In the genomic region with DNA sequence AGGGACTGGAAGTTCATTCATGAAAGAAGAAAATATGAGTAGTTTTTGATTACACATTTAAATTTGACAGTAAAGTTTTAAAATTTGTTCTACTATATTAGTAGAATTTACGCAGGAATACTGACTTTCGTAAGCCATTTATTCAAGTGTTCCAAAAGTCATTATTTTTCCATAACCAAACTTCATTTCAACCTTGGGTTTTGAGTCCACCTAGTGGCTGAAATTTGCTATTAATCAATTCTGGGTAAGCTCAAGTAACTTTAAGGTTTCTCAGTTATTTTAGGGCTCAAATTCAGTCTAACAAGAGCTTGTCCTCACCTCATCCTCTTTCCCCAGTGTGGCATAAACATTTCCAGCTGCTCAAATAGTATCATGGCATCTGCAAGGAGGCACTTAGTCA, we compare ENCODE assay signal across 8 cellular contexts.
A peak's percentile ranks its signal among the peaks of the same experiment; 100 is the strongest.
DNase-seq lines count a peak whose midpoint lies in the region; ATAC-seq, FAIRE-seq and TF ChIP-seq lines count a peak whose summit lies in the region.

No MANE protein-coding gene starts in this region.

- peak; percentile 97 for FAIRE-seq in A549 (lab: Jason Lieb, UNC)

- peak; percentile 56 to 62 for TF ChIP-seq RAD21 in A549 (conservative IDR thresholded peaks at IDR 0.05 in 1 of 2, IDR thresholded peaks at IDR 0.05 in 1 of 2)

- H3K4me2 ChIP-seq in A549: no peak overlapping the region

- in situ Hi-C loops in GM13977 (cut with MboI; ENCODE audit: low pct_unique_long_range_greater_than_20kb, low sequenced_read_pairs, unreplicated experiment): loop anchor here (25.0 kb wide), 1 partner anchor 190 kb away; no protein-coding TSS in a partner anchor

- no peaks in the 10 kb centered on the region for H3K4me1 Mint-ChIP-seq in activated CD4-positive, alpha-beta T cell treated with anti-CD3 and anti-CD28 coated beads, Interleukin-2, amount 10 ng/mL, durations not matched to agents 7 days and 5 days

- 2% methylated on average over 2 of the region's 2 CpGs for WGBS in A549 (ENCODE audit: missing lambda C conversion rate)

- TF ChIP-seq CTCF in A549 (IDR thresholded peaks at IDR 0.05) (peak; percentile 50), GM13977 (IDR thresholded peaks at IDR 0.05; ENCODE audit: extremely low read depth, insufficient read depth, missing control alignments) (peak; percentile 47)

- H3K4me3 ChIP-seq in A549: no peak overlapping the region

- H3K9me3 ChIP-seq in A549: no peaks in the 10 kb centered on the region

- no peaks in the 10 kb centered on the region for H3K4me1 ChIP-seq in A549

- H3K4me3 Mint-ChIP-seq in activated CD4-positive, alpha-beta T cell treated with anti-CD3 and anti-CD28 coated beads, Interleukin-2, amount 10 ng/mL, durations not matched to agents 7 days and 5 days: no peak overlapping the region

- no peaks in the 10 kb centered on the region for H3K9me3 Mint-ChIP-seq in activated CD4-positive, alpha-beta T cell treated with anti-CD3 and anti-CD28 coated beads, Interleukin-2, amount 10 ng/mL, durations not matched to agents 7 days and 5 days

- CTCF ChIA-PET in A549 (lab: Yijun Ruan, JAX): interaction anchor here (1.0 to 1.9 kb wide), 7 partner anchors 9 to 257 kb away, joined by 3 to 11 read pairs (median 5); partner anchors contain the start of genes HMGN5 and SH3BGRL
- CTCF ChIA-PET in activated CD4-positive, alpha-beta T cell treated with anti-CD3 and anti-CD28 coated beads, Interleukin-2, amount 10 ng/mL, durations not matched to agents 7 days and 5 days (lab: Charles Lee): interaction anchor here (0.9 to 1.2 kb wide), 2 partner anchors 14 to 17 kb away, joined by 3 to 4 read pairs; no protein-coding TSS in a partner anchor

- H3K27ac Mint-ChIP-seq in activated CD4-positive, alpha-beta T cell treated with anti-CD3 and anti-CD28 coated beads, Interleukin-2, amount 10 ng/mL, durations not matched to agents 7 days and 5 days: no peak overlapping the region

- TF ChIP-seq EP300 in A549 (IDR thresholded peaks at IDR 0.05): no peak

- DNase-seq in A549 (ENCODE audit: low read depth in 1 of 2, low spot score in 1 of 2) (peak; percentile 1 to 26), GM13977 (ENCODE audit: low spot score) (peak; percentile 10), hepatic stellate cell (ENCODE audit: low spot score) (peak; percentile 2), activated gamma-delta T cell treated with Interleukin-2 at 50 U/mL for 16 hours (no peak), T1000 (lab: John Stamatoyannopoulos, UW) (no peak)
- no peak for DNase-seq in activated CD4-positive, alpha-beta T cell treated with anti-CD3 and anti-CD28 coated beads for 1 hour
- no peak for DNase-seq in activated CD4-positive, alpha-beta T cell treated with anti-CD3 and anti-CD28 coated beads, Interleukin-2, amount 10 ng/mL, durations not matched to agents 7 days and 5 days

- no peak for TF ChIP-seq POLR2A in A549 (IDR thresholded peaks at IDR 0.05; ENCODE audit: low read length)

- H3K27ac ChIP-seq in A549: no peak overlapping the region

- H3K27me3 Mint-ChIP-seq in activated CD4-positive, alpha-beta T cell treated with anti-CD3 and anti-CD28 coated beads, Interleukin-2, amount 10 ng/mL, durations not matched to agents 7 days and 5 days: peaks cover 4% of the 10 kb centered on the region

- POLR2A ChIA-PET in A549 (lab: Yijun Ruan, JAX): interaction anchor here (1.1 kb wide), 1 partner anchor 176 kb away, joined by 3 read pairs; the partner anchor contains the start of genes HMGN5 and SH3BGRL
- POLR2A ChIA-PET in activated CD4-positive, alpha-beta T cell treated with anti-CD3 and anti-CD28 coated beads, Interleukin-2, amount 10 ng/mL, durations not matched to agents 7 days and 5 days (lab: Charles Lee): no interaction called here

- H3K36me3 Mint-ChIP-seq in activated CD4-positive, alpha-beta T cell treated with anti-CD3 and anti-CD28 coated beads, Interleukin-2, amount 10 ng/mL, durations not matched to agents 7 days and 5 days (ENCODE audit: low read depth): no peaks in the 10 kb centered on the region

- peak in 1 of 2 experiments; percentile 47; a peak in 2 of 6 replicates for ATAC-seq in A549
- peak; percentile 57 for ATAC-seq in SK-N-SH treated with all-trans-retinoic acid at 6 μM for 48 hours

TF ChIP-seq in A549, 52 proteins besides CTCF, POLR2A, EP300 and RAD21:
- TF ChIP-seq SMC3 (IDR thresholded peaks at IDR 0.05): peak; percentile 65
- TF ChIP-seq, protein P1, sequence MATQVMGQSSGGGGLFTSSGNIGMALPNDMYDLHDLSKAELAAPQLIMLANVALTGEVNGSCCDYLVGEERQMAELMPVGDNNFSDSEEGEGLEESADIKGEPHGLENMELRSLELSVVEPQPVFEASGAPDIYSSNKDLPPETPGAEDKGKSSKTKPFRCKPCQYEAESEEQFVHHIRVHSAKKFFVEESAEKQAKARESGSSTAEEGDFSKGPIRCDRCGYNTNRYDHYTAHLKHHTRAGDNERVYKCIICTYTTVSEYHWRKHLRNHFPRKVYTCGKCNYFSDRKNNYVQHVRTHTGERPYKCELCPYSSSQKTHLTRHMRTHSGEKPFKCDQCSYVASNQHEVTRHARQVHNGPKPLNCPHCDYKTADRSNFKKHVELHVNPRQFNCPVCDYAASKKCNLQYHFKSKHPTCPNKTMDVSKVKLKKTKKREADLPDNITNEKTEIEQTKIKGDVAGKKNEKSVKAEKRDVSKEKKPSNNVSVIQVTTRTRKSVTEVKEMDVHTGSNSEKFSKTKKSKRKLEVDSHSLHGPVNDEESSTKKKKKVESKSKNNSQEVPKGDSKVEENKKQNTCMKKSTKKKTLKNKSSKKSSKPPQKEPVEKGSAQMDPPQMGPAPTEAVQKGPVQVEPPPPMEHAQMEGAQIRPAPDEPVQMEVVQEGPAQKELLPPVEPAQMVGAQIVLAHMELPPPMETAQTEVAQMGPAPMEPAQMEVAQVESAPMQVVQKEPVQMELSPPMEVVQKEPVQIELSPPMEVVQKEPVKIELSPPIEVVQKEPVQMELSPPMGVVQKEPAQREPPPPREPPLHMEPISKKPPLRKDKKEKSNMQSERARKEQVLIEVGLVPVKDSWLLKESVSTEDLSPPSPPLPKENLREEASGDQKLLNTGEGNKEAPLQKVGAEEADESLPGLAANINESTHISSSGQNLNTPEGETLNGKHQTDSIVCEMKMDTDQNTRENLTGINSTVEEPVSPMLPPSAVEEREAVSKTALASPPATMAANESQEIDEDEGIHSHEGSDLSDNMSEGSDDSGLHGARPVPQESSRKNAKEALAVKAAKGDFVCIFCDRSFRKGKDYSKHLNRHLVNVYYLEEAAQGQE (IDR thresholded peaks at IDR 0.05): no peak

TF ChIP-seq in SK-N-SH treated with all-trans-retinoic acid at 6 μM for 48 hours, 23 proteins besides CTCF, POLR2A, EP300 and RAD21 (continues in another document):
- no peak for TF ChIP-seq ZFP3 (CRISPR knock-in tag; IDR thresholded peaks at IDR 0.05)
- no peak for TF ChIP-seq BACH2 (CRISPR knock-in tag; IDR thresholded peaks at IDR 0.05; ENCODE audit: borderline replicate concordance)
- TF ChIP-seq, protein P2, sequence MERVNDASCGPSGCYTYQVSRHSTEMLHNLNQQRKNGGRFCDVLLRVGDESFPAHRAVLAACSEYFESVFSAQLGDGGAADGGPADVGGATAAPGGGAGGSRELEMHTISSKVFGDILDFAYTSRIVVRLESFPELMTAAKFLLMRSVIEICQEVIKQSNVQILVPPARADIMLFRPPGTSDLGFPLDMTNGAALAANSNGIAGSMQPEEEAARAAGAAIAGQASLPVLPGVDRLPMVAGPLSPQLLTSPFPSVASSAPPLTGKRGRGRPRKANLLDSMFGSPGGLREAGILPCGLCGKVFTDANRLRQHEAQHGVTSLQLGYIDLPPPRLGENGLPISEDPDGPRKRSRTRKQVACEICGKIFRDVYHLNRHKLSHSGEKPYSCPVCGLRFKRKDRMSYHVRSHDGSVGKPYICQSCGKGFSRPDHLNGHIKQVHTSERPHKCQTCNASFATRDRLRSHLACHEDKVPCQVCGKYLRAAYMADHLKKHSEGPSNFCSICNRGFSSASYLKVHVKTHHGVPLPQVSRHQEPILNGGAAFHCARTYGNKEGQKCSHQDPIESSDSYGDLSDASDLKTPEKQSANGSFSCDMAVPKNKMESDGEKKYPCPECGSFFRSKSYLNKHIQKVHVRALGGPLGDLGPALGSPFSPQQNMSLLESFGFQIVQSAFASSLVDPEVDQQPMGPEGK (CRISPR knock-in tag; IDR thresholded peaks at IDR 0.05; ENCODE audit: borderline replicate concordance): no peak
- TF ChIP-seq, protein P3, sequence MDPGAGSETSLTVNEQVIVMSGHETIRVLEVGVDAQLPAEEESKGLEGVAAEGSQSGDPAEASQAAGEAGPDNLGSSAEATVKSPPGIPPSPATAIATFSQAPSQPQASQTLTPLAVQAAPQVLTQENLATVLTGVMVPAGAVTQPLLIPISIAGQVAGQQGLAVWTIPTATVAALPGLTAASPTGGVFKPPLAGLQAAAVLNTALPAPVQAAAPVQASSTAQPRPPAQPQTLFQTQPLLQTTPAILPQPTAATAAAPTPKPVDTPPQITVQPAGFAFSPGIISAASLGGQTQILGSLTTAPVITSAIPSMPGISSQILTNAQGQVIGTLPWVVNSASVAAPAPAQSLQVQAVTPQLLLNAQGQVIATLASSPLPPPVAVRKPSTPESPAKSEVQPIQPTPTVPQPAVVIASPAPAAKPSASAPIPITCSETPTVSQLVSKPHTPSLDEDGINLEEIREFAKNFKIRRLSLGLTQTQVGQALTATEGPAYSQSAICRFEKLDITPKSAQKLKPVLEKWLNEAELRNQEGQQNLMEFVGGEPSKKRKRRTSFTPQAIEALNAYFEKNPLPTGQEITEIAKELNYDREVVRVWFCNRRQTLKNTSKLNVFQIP (CRISPR knock-in tag; IDR thresholded peaks at IDR 0.05; ENCODE audit: borderline replicate concordance, low read depth): no peak
- no peak for TF ChIP-seq RARB (CRISPR knock-in tag; IDR thresholded peaks at IDR 0.05)
- no peak for TF ChIP-seq PPARA (CRISPR knock-in tag; IDR thresholded peaks at IDR 0.05; ENCODE audit: borderline replicate concordance)
- no peak for TF ChIP-seq CSRNP3 (CRISPR knock-in tag; IDR thresholded peaks at IDR 0.05)
- TF ChIP-seq ZNF565 (CRISPR knock-in tag; conservative IDR thresholded peaks at IDR 0.05; ENCODE audit: low read depth): no peak
- no peak for TF ChIP-seq SNAI2 (CRISPR knock-in tag; IDR thresholded peaks at IDR 0.05)
- TF ChIP-seq ZC3H10 (CRISPR knock-in tag; IDR thresholded peaks at IDR 0.05): no peak
- TF ChIP-seq TOX (CRISPR knock-in tag; IDR thresholded peaks at IDR 0.05; ENCODE audit: borderline replicate concordance): no peak

Comparison
In these comparisons a context has a peak if more than half of its experiments do, and no peak if none do; other contexts are left out.
1. DNase-seq: peak in A549 (2 of 2), GM13977 (single experiment) and hepatic stellate cell (single experiment); none in activated gamma-delta T cell treated with Interleukin-2 at 50 U/mL for 16 hours (single experiment), T1000 (single experiment), activated CD4-positive, alpha-beta T cell treated with anti-CD3 and anti-CD28 coated beads for 1 hour (single experiment) and activated CD4-positive, alpha-beta T cell treated with anti-CD3 and anti-CD28 coated beads, Interleukin-2, amount 10 ng/mL, durations not matched to agents 7 days and 5 days (single experiment).